ENCODE assay signal across 9 cellular contexts in genomic region chr3:128492353-128493220, GRCh38. TPM values are rescaled to one million over a fixed set of nuclear protein-coding genes. Genes with fewer than 3 reads are reported as not detected.
DNase-seq lines count a peak whose midpoint lies in the region; ATAC-seq, FAIRE-seq and TF ChIP-seq lines count a peak whose summit lies in the region.
"Had no signal": no experiment of that assay in that cellular context is flagged by ENCODE, and none has a peak within 500 bp of the region (broad histone marks: within the 10 kb centered on the region; RNA-seq: fewer than 3 reads in every experiment).

GATA2 (minus strand) TSS chr3:128493201; CDS start chr3:128487031, 6,170 bp downstream.

- H3K9ac ChIP-seq in endodermal cell (ENCODE audit: extremely low read depth, low read length, poor library complexity, severe bottlenecking): no peak within 1 kb of the TSS

- DNase-seq in GM06990 (ENCODE audit: extremely low read depth, insufficient read length): no peak
- DNase-seq in NCI-H526 treated with DMSO at 0.1 percent for 48 hours (lab: John Stamatoyannopoulos, UW): peak; percentile 51
- DNase-seq in endodermal cell: peak; percentile 81
- DNase-seq in progenitor cell of endocrine pancreas (ENCODE audit: low spot score, unreplicated experiment): no peak
- DNase-seq in effector CD4-positive, alpha-beta T cell: no peak
- DNase-seq in GM12891 (ENCODE audit: insufficient read length, low spot score): no peak
- DNase-seq in GDM1 (lab: John Stamatoyannopoulos, UW): no peak

- H3K27ac Mint-ChIP-seq in endodermal cell (no peak within 1 kb of the TSS), progenitor cell of endocrine pancreas (peak within 1 kb of the TSS; percentile 29)

- peaks cover 9% of the 10 kb centered on the region for H3K4me1 ChIP-seq in endodermal cell (ENCODE audit: control insufficient read depth, insufficient read depth, low read length)

- 1% methylated on average over 18 to 89 of the region's 89 CpGs for WGBS in endodermal cell (ENCODE audit: insufficient coverage in 1 of 2, insufficient read length in 1 of 2), 2 experiments

- TF ChIP-seq POLR2A in GM12891 (IDR thresholded peaks at IDR 0.05; ENCODE audit: low read depth, low read length): no peak

- H3K4me3 ChIP-seq in GM06990 (replicated peaks; ENCODE audit: low read depth, low read length) (no peak within 1 kb of the TSS), endodermal cell (ENCODE audit: low read length) (no peak within 1 kb of the TSS)

- H3K4me1 Mint-ChIP-seq in endodermal cell (peaks cover 18% of the 10 kb centered on the region), progenitor cell of endocrine pancreas (ENCODE audit: low read depth) (peaks cover 15% of the 10 kb centered on the region)

- H3K27me3 Mint-ChIP-seq in endodermal cell (ENCODE audit: insufficient read depth) (peaks cover 94% of the 10 kb centered on the region), progenitor cell of endocrine pancreas (peaks cover 77% of the 10 kb centered on the region)

- H3K9me3 Mint-ChIP-seq in endodermal cell (no peaks in the 10 kb centered on the region), progenitor cell of endocrine pancreas (ENCODE audit: low read depth) (no peaks in the 10 kb centered on the region)

- TF ChIP-seq CTCF in GM06990 (IDR thresholded peaks at IDR 0.05; ENCODE audit: insufficient read depth, low read length, poor library complexity, severe bottlenecking) (peak; percentile 15), endodermal cell (conservative IDR thresholded peaks at IDR 0.05) (peak; percentile 49), progenitor cell of endocrine pancreas (IDR thresholded peaks at IDR 0.05; ENCODE audit: unreplicated experiment) (peak; percentile 46)

- no peaks in the 10 kb centered on the region for H3K36me3 Mint-ChIP-seq in endodermal cell (ENCODE audit: low read depth)
- no peaks in the 10 kb centered on the region for H3K36me3 Mint-ChIP-seq in progenitor cell of endocrine pancreas (ENCODE audit: insufficient read depth)

- no peak for ATAC-seq in HG02623 (IDR thresholded peaks at IDR 0.05; ENCODE audit: unreplicated experiment)

- FAIRE-seq in GM12891 (lab: Jason Lieb, UNC): no peak
- FAIRE-seq: keratinocyte had no signal

- no peak within 1 kb of the TSS for H3K27ac ChIP-seq in endodermal cell (ENCODE audit: low read depth, low read length)

- H3K4me3 Mint-ChIP-seq in endodermal cell: peak within 1 kb of the TSS; percentile 39
- no peak within 1 kb of the TSS for H3K4me3 Mint-ChIP-seq in progenitor cell of endocrine pancreas (ENCODE audit: low read depth)

- H3K36me3 ChIP-seq in GM06990 (ENCODE audit: control insufficient read depth, insufficient read depth, low read length): no peaks in the 10 kb centered on the region
- no peaks in the 10 kb centered on the region for H3K36me3 ChIP-seq in endodermal cell (ENCODE audit: control insufficient read depth, insufficient read depth, low read length)

- H3K27me3 ChIP-seq in GM06990 (replicated peaks; ENCODE audit: control insufficient read depth, insufficient read depth, low read length): peaks cover 5% of the 10 kb centered on the region
- H3K27me3 ChIP-seq in endodermal cell (ENCODE audit: control insufficient read depth, insufficient read depth, low read length, poor library complexity, severe bottlenecking): peaks cover 100% of the 10 kb centered on the region

- H3K9me3 ChIP-seq in endodermal cell (ENCODE audit: control insufficient read depth, low read length): no peaks in the 10 kb centered on the region

TF ChIP-seq in GM12891, 5 proteins besides CTCF, POLR2A, EP300 and RAD21:
- TF ChIP-seq TAF1 (IDR thresholded peaks at IDR 0.05; ENCODE audit: low read depth, low read length): no peak
- no peak for TF ChIP-seq SPI1 (IDR thresholded peaks at IDR 0.05; ENCODE audit: low read depth, low read length)
- TF ChIP-seq PAX5 (IDR thresholded peaks at IDR 0.05; ENCODE audit: insufficient read depth, low read length, severe bottlenecking): no peak
- no peak for TF ChIP-seq POU2F2 (IDR thresholded peaks at IDR 0.05; ENCODE audit: low read depth, low read length)
- TF ChIP-seq POLR2AphosphoS5 (IDR thresholded peaks at IDR 0.05; ENCODE audit: low read depth, low read length): no peak

RNA-seq across cellular contexts. Expression of gene GATA2, which starts in this region (rescaled TPM):
- 1 to 10 TPM; 1.2 to 1.6 TPM for total RNA-seq in endodermal cell
- polyA plus RNA-seq in endodermal cell (2013, experiment 1 of 2): 4.4 TPM
- polyA plus RNA-seq in endodermal cell (2013, experiment 2 of 2): 3.9 TPM
- total RNA-seq in progenitor cell of endocrine pancreas: 1.7 and 1.9 TPM in 2 replicates
- polyA plus RNA-seq in GM12891 (2012; ENCODE audit: low read depth, missing spikeins): 0.06 TPM
- polyA plus RNA-seq: keratinocyte had no signal

Comparison
In these comparisons a context has a peak if more than half of its experiments do, and no peak if none do; other contexts are left out.
1. DNase-seq: peak in NCI-H526 treated with DMSO at 0.1 percent for 48 hours (single experiment) and endodermal cell (single experiment); none in GM06990 (single experiment), progenitor cell of endocrine pancreas (single experiment), effector CD4-positive, alpha-beta T cell (single experiment), GM12891 (single experiment) and GDM1 (single experiment).
2. Peak in every context shown above with its lines, with median percentiles within 50 percentile points of each other: CTCF ChIP-seq.